12 cellular contexts compared by ENCODE assay signal in the genomic region with DNA sequence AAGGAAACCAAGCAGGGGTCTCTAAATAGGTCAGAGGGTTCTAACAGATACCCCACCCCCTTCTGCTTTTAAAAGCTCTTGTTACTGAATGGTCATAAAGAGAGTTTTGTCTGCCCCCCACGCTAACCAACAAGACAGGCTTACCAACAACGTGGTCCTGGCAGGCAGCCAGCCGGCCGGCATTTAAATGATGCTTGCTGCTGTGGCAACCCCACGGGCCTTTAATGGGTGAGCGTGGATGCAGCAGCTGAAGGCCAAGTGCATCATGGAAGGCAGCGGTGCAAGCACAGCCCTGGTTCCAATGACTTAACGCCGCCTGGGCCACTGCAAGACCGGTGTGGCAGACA. TPM values are rescaled to one million over a fixed set of nuclear protein-coding genes. Genes with fewer than 3 reads are reported as not detected.
DNase-seq lines count a peak whose midpoint lies in the region; ATAC-seq, FAIRE-seq and TF ChIP-seq lines count a peak whose summit lies in the region.
"Had no signal": no experiment of that assay in that cellular context is flagged by ENCODE, and none has a peak within 500 bp of the region (broad histone marks: within the 10 kb centered on the region; RNA-seq: fewer than 3 reads in every experiment).

No MANE protein-coding gene starts in this region.

- H3K36me3 ChIP-seq in astrocyte (ENCODE audit: insufficient read depth, low read length), result peaks cover 3% of the 10 kb centered on the region
- H3K36me3 ChIP-seq in neuronal stem cell (replicated peaks in 1 of 2; ENCODE audit: control insufficient read depth in 2 of 2, insufficient read depth in 2 of 2, low read length in 2 of 2), result peaks cover 0 to 4% of the 10 kb centered on the region in 2 donors

- H3K18ac ChIP-seq in neuronal stem cell (ENCODE audit: low read length), result peak overlapping the region; percentile 48

- peak overlapping the region; percentile 29 for H3K27ac Mint-ChIP-seq in astrocyte (ENCODE audit: unreplicated experiment)
- H3K27ac Mint-ChIP-seq in activated T-helper 2 cell treated with anti-CD3 and anti-CD28 coated beads, Interferon-gamma antibody, Interleukin-2, Interleukin-4, amounts not matched to agents 10 μg/mL and 5 μg/mL and 100 μg/mL, durations not matched to agents 14 hours and 24 hours and 36 hours, result no peak overlapping the region
- H3K27ac Mint-ChIP-seq: effector memory CD8-positive, alpha-beta T cell; T-cell had no signal

- H3K4ac ChIP-seq in neuronal stem cell (ENCODE audit: low read length), result no peak overlapping the region

- peaks cover 63% of the 10 kb centered on the region for H3K79me2 ChIP-seq in astrocyte (ENCODE audit: insufficient read depth, low read length)

- H2BK12ac ChIP-seq in neuronal stem cell (ENCODE audit: low read length), result no peak overlapping the region

- H3K4me3 ChIP-seq in astrocyte (ENCODE audit: insufficient read depth, low read depth, low read length), result no peak overlapping the region
- no peak overlapping the region for H3K4me3 ChIP-seq in neuronal stem cell (ENCODE audit: low read length in 2 of 2)

- H2AFZ ChIP-seq in astrocyte (ENCODE audit: low read depth, low read length), result no peak overlapping the region
- no peak overlapping the region for H2AFZ ChIP-seq in neuronal stem cell (ENCODE audit: low read length)

- no peak overlapping the region for H2BK120ac ChIP-seq in neuronal stem cell (ENCODE audit: low read depth, low read length)

- no peak overlapping the region for H3K4me3 Mint-ChIP-seq in astrocyte (ENCODE audit: unreplicated experiment)
- no peak overlapping the region for H3K4me3 Mint-ChIP-seq in activated T-helper 2 cell treated with anti-CD3 and anti-CD28 coated beads, Interferon-gamma antibody, Interleukin-2, Interleukin-4, amounts not matched to agents 10 μg/mL and 5 μg/mL and 100 μg/mL, durations not matched to agents 14 hours and 24 hours and 36 hours (ENCODE audit: low read depth)
- H3K4me3 Mint-ChIP-seq: effector memory CD8-positive, alpha-beta T cell; T-cell had no signal

- H3K9me3 ChIP-seq in astrocyte (ENCODE audit: insufficient read depth, low read depth, low read length) (no peaks in the 10 kb centered on the region), neuronal stem cell (replicated peaks in 1 of 2; ENCODE audit: control insufficient read depth in 2 of 2, insufficient read depth in 1 of 2, low read depth in 1 of 2, low read length in 2 of 2) (no peaks in the 10 kb centered on the region)

- peak overlapping the region; percentile 31 for H2AK5ac ChIP-seq in neuronal stem cell (ENCODE audit: low read depth, low read length)

- ATAC-seq in GM21526 (IDR thresholded peaks at IDR 0.05; ENCODE audit: low FRiP score, unreplicated experiment) (no peak), GM21529 (IDR thresholded peaks at IDR 0.05; ENCODE audit: unreplicated experiment) (no peak)
- ATAC-seq: effector memory CD8-positive, alpha-beta T cell; T-cell had no signal

- H3K27me3 ChIP-seq in astrocyte (ENCODE audit: insufficient read depth, low read length) (no peaks in the 10 kb centered on the region), neuronal stem cell (ENCODE audit: control insufficient read depth in 3 of 3, insufficient read depth in 3 of 3, low read depth in 1 of 3, low read length in 3 of 3) (no peaks in the 10 kb centered on the region)

- H3K36me3 Mint-ChIP-seq in astrocyte (ENCODE audit: low read depth, unreplicated experiment), result peaks cover 11% of the 10 kb centered on the region
- no peaks in the 10 kb centered on the region for H3K36me3 Mint-ChIP-seq in activated T-helper 2 cell treated with anti-CD3 and anti-CD28 coated beads, Interferon-gamma antibody, Interleukin-2, Interleukin-4, amounts not matched to agents 10 μg/mL and 5 μg/mL and 100 μg/mL, durations not matched to agents 14 hours and 24 hours and 36 hours (ENCODE audit: low read depth)
- H3K36me3 Mint-ChIP-seq: T-cell had no signal

- intact Hi-C loops in activated T-helper 2 cell treated with anti-CD3 and anti-CD28 coated beads, Interferon-gamma antibody, Interleukin-2, Interleukin-4, amounts not matched to agents 10 μg/mL and 5 μg/mL and 100 μg/mL, durations not matched to agents 14 hours and 24 hours and 36 hours (cut with micrococcal nuclease), result no loop called here

- H3K4me1 Mint-ChIP-seq in astrocyte (ENCODE audit: low read depth, unreplicated experiment), result peaks cover 42% of the 10 kb centered on the region
- peaks cover 5% of the 10 kb centered on the region for H3K4me1 Mint-ChIP-seq in activated T-helper 2 cell treated with anti-CD3 and anti-CD28 coated beads, Interferon-gamma antibody, Interleukin-2, Interleukin-4, amounts not matched to agents 10 μg/mL and 5 μg/mL and 100 μg/mL, durations not matched to agents 14 hours and 24 hours and 36 hours (ENCODE audit: low read depth)

- DNase-seq in DMS153 treated with DMSO at 0.1 percent for 48 hours (lab: John Stamatoyannopoulos, UW; ENCODE audit: unreplicated experiment) (peak; percentile 14), NCI-H128 (lab: John Stamatoyannopoulos, UW; ENCODE audit: unreplicated experiment) (peak; percentile 66), astrocyte (ENCODE audit: low read depth) (no peak), neuronal stem cell (ENCODE audit: low spot score) (no peak)
- DNase-seq in activated effector memory CD4-positive, alpha-beta T cell treated with Interleukin-2 at 50 U/mL for 16 hours, result no peak
- DNase-seq in activated T-helper 2 cell treated with anti-CD3 and anti-CD28 coated beads, Interferon-gamma antibody, Interleukin-2, Interleukin-4, amounts not matched to agents 10 μg/mL and 5 μg/mL and 100 μg/mL, durations not matched to agents 14 hours and 24 hours and 36 hours (ENCODE audit: low spot score), result no peak
- DNase-seq: effector memory CD8-positive, alpha-beta T cell; stimulated activated naive CD4-positive, alpha-beta T cell; T-cell had no signal

- peaks cover 38% of the 10 kb centered on the region for H3K4me1 ChIP-seq in astrocyte (ENCODE audit: insufficient read depth, low read length)
- peaks cover 22 to 34% of the 10 kb centered on the region in 2 donors for H3K4me1 ChIP-seq in neuronal stem cell (ENCODE audit: control insufficient read depth in 2 of 2, insufficient read depth in 1 of 2, low read depth in 1 of 2, low read length in 2 of 2)

- FAIRE-seq in astrocyte (lab: Jason Lieb, UNC), result no peak
- FAIRE-seq: islet of Langerhans had no signal

- H2BK5ac ChIP-seq in neuronal stem cell (ENCODE audit: low read length), result no peak overlapping the region

- no peak overlapping the region for H3K23ac ChIP-seq in neuronal stem cell (ENCODE audit: low read depth, low read length, poor library complexity)

- H4K91ac ChIP-seq in neuronal stem cell (ENCODE audit: low read depth, low read length, poor library complexity), result no peak overlapping the region

- no peaks in the 10 kb centered on the region for H3K79me1 ChIP-seq in neuronal stem cell (ENCODE audit: low read depth, low read length)

- no peaks in the 10 kb centered on the region for H3K9me3 Mint-ChIP-seq in astrocyte (ENCODE audit: unreplicated experiment)
- H3K9me3 Mint-ChIP-seq in activated T-helper 2 cell treated with anti-CD3 and anti-CD28 coated beads, Interferon-gamma antibody, Interleukin-2, Interleukin-4, amounts not matched to agents 10 μg/mL and 5 μg/mL and 100 μg/mL, durations not matched to agents 14 hours and 24 hours and 36 hours, result no peaks in the 10 kb centered on the region
- H3K9me3 Mint-ChIP-seq: effector memory CD8-positive, alpha-beta T cell; T-cell had no signal

- TF ChIP-seq CTCF in astrocyte (IDR thresholded peaks at IDR 0.05; ENCODE audit: insufficient read depth, low read depth, low read length), result no peak

- H3K9ac ChIP-seq in astrocyte (ENCODE audit: low read length) (no peak overlapping the region), neuronal stem cell (ENCODE audit: low read depth, low read length, poor library complexity) (no peak overlapping the region)

- no peak overlapping the region for H2BK15ac ChIP-seq in neuronal stem cell (ENCODE audit: low read length)

- no CpG with 5 or more reads among the region's 10 CpGs for WGBS in neuronal stem cell (ENCODE audit: extremely low coverage in 2 of 2, insufficient read length in 2 of 2, insufficient replicate concordance in 1 of 2), 2 donors

- no peak overlapping the region for H4K8ac ChIP-seq in neuronal stem cell (ENCODE audit: low read depth, low read length)

- H3K27ac ChIP-seq in astrocyte (ENCODE audit: low read depth, low read length) (no peak overlapping the region), neuronal stem cell (replicated peaks; ENCODE audit: low read length) (no peak overlapping the region)

- H3K4me2 ChIP-seq in astrocyte (ENCODE audit: low read length), result peak overlapping the region; percentile 71
- H3K4me2 ChIP-seq in neuronal stem cell (ENCODE audit: insufficient read depth, low read length, poor library complexity, severe bottlenecking), result no peak overlapping the region

- H3K27me3 Mint-ChIP-seq in astrocyte (ENCODE audit: low read depth, unreplicated experiment), result no peaks in the 10 kb centered on the region
- peaks cover 14% of the 10 kb centered on the region for H3K27me3 Mint-ChIP-seq in activated T-helper 2 cell treated with anti-CD3 and anti-CD28 coated beads, Interferon-gamma antibody, Interleukin-2, Interleukin-4, amounts not matched to agents 10 μg/mL and 5 μg/mL and 100 μg/mL, durations not matched to agents 14 hours and 24 hours and 36 hours (ENCODE audit: low read depth)

- H4K20me1 ChIP-seq in astrocyte (ENCODE audit: insufficient read depth, low read length), result peaks cover 28% of the 10 kb centered on the region

- peak overlapping the region; percentile 58 for H3K14ac ChIP-seq in neuronal stem cell (ENCODE audit: low read length)

RNA-seq across cellular contexts. Expression of gene RAB31, which starts 29.7 kb away (rescaled TPM):
- 88.7 and 100 TPM in 2 replicates for total RNA-seq in astrocyte
- 30.4 TPM for polyA plus RNA-seq in neuronal stem cell (2013, experiment 1 of 2)
- polyA plus RNA-seq in neuronal stem cell (2013, experiment 2 of 2), result 34.5 TPM
- total RNA-seq in activated T-helper 2 cell treated with anti-CD3 and anti-CD28 coated beads, Interferon-gamma antibody, Interleukin-2, Interleukin-4, amounts not matched to agents 10 μg/mL and 5 μg/mL and 100 μg/mL, durations not matched to agents 14 hours and 24 hours and 36 hours, result 0.73 and 0.80 TPM in 2 replicates

Comparison
In these comparisons a context has a peak if more than half of its experiments do, and no peak if none do; other contexts are left out.
1. DNase-seq: peak in DMS153 treated with DMSO at 0.1 percent for 48 hours (single experiment) and NCI-H128 (single experiment); none in astrocyte (single experiment), neuronal stem cell (single experiment), activated effector memory CD4-positive, alpha-beta T cell treated with Interleukin-2 at 50 U/mL for 16 hours (single experiment) and activated T-helper 2 cell treated with anti-CD3 and anti-CD28 coated beads, Interferon-gamma antibody, Interleukin-2, Interleukin-4, amounts not matched to agents 10 μg/mL and 5 μg/mL and 100 μg/mL, durations not matched to agents 14 hours and 24 hours and 36 hours (single experiment).
2. RNA of gene RAB31, which starts 29.7 kb away (total RNA-seq): 88.7 to 100 TPM in astrocyte; 0.73 to 0.80 TPM in activated T-helper 2 cell treated with anti-CD3 and anti-CD28 coated beads, Interferon-gamma antibody, Interleukin-2, Interleukin-4, amounts not matched to agents 10 μg/mL and 5 μg/mL and 100 μg/mL, durations not matched to agents 14 hours and 24 hours and 36 hours; every median in the first group is over 10 times any median in the second.